Comparison of ENCODE assay signal across 1 cellular context in the genomic region with DNA sequence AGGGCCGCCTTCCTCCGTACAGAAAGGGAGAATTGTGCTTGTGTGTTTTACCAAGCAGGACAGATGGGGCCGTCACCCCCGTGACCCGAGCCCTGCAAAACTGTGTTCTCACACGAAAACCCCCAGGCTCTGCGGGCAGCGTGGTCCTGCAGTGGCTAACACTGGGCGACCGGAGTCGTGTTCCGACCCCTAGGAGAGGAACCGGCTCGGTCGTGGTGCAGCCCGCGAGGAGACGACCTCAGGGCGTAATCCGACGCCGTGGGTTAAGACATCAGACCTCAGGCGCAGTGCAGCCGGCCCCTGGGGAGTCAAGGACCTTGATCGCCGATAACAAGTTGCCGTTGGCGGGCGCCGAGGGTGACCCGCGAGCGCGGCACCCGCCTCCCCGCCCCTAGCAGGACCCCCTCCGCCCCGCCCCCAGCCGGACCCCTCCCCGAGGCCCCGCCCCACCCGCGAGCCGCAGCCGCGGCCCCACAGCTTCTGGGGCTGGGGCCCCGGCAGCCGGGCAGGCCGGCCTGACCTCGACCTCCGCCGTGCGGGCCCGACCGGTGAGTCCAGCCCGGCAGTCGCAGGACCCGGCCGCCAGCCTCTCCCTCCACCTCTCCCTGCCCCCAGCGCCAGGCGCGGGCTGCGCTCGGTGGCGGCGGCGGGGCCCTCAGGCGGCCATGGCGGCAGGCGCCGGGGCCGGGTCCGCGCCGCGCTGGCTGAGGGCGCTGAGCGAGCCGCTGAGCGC.
TF ChIP-seq lines count a peak whose summit lies in the region.

TSS of gene CHPT1 (plus strand) at position 444 of the 733 bp plus-strand sequence. CDS start at position 666, 222 bp downstream.

TF ChIP-seq in HepG2, 621 proteins besides CTCF, POLR2A, EP300 and RAD21 (continued from another document and continues in another):
- TF ChIP-seq PAX8 (CRISPR knock-in tag; IDR thresholded peaks at IDR 0.05; ENCODE audit: borderline replicate concordance) (no peak), ZNF317 (CRISPR knock-in tag; IDR thresholded peaks at IDR 0.05) (no peak; the same call in 1 of the 2 replicates), REPIN1 (CRISPR knock-in tag; IDR thresholded peaks at IDR 0.05; ENCODE audit: borderline replicate concordance, low read depth) (no peak), FIP1L1 (IDR thresholded peaks at IDR 0.05; ENCODE audit: borderline replicate concordance, insufficient read depth, low read depth, low read length) (no peak), ZNF296 (CRISPR knock-in tag; conservative IDR thresholded peaks at IDR 0.05) (no peak), CSRNP1 (CRISPR knock-in tag; IDR thresholded peaks at IDR 0.05) (no peak), NONO (IDR thresholded peaks at IDR 0.05) (no peak), NONO (CRISPR knock-in tag; conservative IDR thresholded peaks at IDR 0.05) (no peak), IRF2 (CRISPR knock-in tag; IDR thresholded peaks at IDR 0.05) (no peak), NFKBIZ (CRISPR knock-in tag; IDR thresholded peaks at IDR 0.05) (no peak), POLR2AphosphoS5 (IDR thresholded peaks at IDR 0.05; ENCODE audit: low read depth, low read length) (peak; percentile 66), BRD4 (CRISPR knock-in tag; IDR thresholded peaks at IDR 0.05) (peak; percentile 27; the same call in 1 of the 2 replicates), DZIP1 (CRISPR knock-in tag; IDR thresholded peaks at IDR 0.05) (0 out of 2 replicates have a peak, but pooled peaks have one; percentile 31), ZFP90 (CRISPR knock-in tag; IDR thresholded peaks at IDR 0.05; ENCODE audit: borderline replicate concordance) (0 out of 2 replicates have a peak, but pooled peaks have one; percentile 25), TOPORS (CRISPR knock-in tag; IDR thresholded peaks at IDR 0.05) (no peak), MED1 (CRISPR knock-in tag; IDR thresholded peaks at IDR 0.05) (peak; percentile 61), ZNF350 (CRISPR knock-in tag; IDR thresholded peaks at IDR 0.05; ENCODE audit: borderline replicate concordance, low read depth) (no peak; the same call in 1 of the 2 replicates), NCOR1 (IDR thresholded peaks at IDR 0.05; ENCODE audit: borderline replicate concordance, low read length) (no peak), NFRKB (IDR thresholded peaks at IDR 0.05) (no peak), MAZ (IDR thresholded peaks at IDR 0.05; ENCODE audit: borderline replicate concordance, low read depth, low read length) (peak; percentile 17; the same call in 1 of the 2 replicates), MAZ (CRISPR knock-in tag; IDR thresholded peaks at IDR 0.05; ENCODE audit: low read depth) (peak; percentile 36; the same call in 1 of the 2 replicates), HOXA3 (CRISPR knock-in tag; IDR thresholded peaks at IDR 0.05) (peak; percentile 76), ZNF17 (CRISPR knock-in tag; IDR thresholded peaks at IDR 0.05) (no peak), ZNF24 (IDR thresholded peaks at IDR 0.05) (no peak), ZBTB20 (CRISPR knock-in tag; IDR thresholded peaks at IDR 0.05; ENCODE audit: borderline replicate concordance, low read depth) (no peak), IRF1 (CRISPR knock-in tag; IDR thresholded peaks at IDR 0.05; ENCODE audit: low read depth) (no peak), TBX3 (IDR thresholded peaks at IDR 0.05; ENCODE audit: borderline replicate concordance) (no peak), ARNT (IDR thresholded peaks at IDR 0.05) (no peak), ZNF160 (CRISPR knock-in tag; IDR thresholded peaks at IDR 0.05) (no peak; the same call in 1 of the 2 replicates), BATF2 (CRISPR knock-in tag; IDR thresholded peaks at IDR 0.05) (no peak), STAG1 (CRISPR knock-in tag; IDR thresholded peaks at IDR 0.05) (peak; percentile 2; the same call in 1 of the 2 replicates), ISL2 (CRISPR knock-in tag; IDR thresholded peaks at IDR 0.05) (peak; percentile 63; the same call in 1 of the 2 replicates), REST (IDR thresholded peaks at IDR 0.05; ENCODE audit: borderline replicate concordance in 1 of 2, low read depth in 1 of 2, low read length in 2 of 2) (no peak), ZNF547 (CRISPR knock-in tag; IDR thresholded peaks at IDR 0.05) (no peak), ZNF432 (CRISPR knock-in tag; IDR thresholded peaks at IDR 0.05; ENCODE audit: borderline replicate concordance) (no peak), HMG20A (CRISPR knock-in tag; IDR thresholded peaks at IDR 0.05; ENCODE audit: borderline replicate concordance) (no peak), ATF5 (CRISPR knock-in tag; IDR thresholded peaks at IDR 0.05; ENCODE audit: low read depth) (no peak)
- TF ChIP-seq, protein P1, sequence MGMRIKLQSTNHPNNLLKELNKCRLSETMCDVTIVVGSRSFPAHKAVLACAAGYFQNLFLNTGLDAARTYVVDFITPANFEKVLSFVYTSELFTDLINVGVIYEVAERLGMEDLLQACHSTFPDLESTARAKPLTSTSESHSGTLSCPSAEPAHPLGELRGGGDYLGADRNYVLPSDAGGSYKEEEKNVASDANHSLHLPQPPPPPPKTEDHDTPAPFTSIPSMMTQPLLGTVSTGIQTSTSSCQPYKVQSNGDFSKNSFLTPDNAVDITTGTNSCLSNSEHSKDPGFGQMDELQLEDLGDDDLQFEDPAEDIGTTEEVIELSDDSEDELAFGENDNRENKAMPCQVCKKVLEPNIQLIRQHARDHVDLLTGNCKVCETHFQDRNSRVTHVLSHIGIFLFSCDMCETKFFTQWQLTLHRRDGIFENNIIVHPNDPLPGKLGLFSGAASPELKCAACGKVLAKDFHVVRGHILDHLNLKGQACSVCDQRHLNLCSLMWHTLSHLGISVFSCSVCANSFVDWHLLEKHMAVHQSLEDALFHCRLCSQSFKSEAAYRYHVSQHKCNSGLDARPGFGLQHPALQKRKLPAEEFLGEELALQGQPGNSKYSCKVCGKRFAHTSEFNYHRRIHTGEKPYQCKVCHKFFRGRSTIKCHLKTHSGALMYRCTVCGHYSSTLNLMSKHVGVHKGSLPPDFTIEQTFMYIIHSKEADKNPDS (CRISPR knock-in tag; IDR thresholded peaks at IDR 0.05) = no peak
- TF ChIP-seq, protein P2, sequence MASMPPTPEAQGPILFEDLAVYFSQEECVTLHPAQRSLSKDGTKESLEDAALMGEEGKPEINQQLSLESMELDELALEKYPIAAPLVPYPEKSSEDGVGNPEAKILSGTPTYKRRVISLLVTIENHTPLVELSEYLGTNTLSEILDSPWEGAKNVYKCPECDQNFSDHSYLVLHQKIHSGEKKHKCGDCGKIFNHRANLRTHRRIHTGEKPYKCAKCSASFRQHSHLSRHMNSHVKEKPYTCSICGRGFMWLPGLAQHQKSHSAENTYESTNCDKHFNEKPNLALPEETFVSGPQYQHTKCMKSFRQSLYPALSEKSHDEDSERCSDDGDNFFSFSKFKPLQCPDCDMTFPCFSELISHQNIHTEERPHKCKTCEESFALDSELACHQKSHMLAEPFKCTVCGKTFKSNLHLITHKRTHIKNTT (CRISPR knock-in tag; IDR thresholded peaks at IDR 0.05) = no peak
- TF ChIP-seq, protein P3, sequence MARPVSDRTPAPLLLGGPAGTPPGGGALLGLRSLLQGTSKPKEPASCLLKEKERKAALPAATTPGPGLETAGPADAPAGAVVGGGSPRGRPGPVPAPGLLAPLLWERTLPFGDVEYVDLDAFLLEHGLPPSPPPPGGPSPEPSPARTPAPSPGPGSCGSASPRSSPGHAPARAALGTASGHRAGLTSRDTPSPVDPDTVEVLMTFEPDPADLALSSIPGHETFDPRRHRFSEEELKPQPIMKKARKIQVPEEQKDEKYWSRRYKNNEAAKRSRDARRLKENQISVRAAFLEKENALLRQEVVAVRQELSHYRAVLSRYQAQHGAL (CRISPR knock-in tag; IDR thresholded peaks at IDR 0.05; ENCODE audit: not compliant biosample characterization) = no peak
